In genomic region chr9:107638496-107638895, GRCh38 we compare ENCODE assay signal across 8 cellular contexts.
A peak's percentile ranks its signal among the peaks of the same experiment; 100 is the strongest.
DNase-seq lines count a peak whose midpoint lies in the region; ATAC-seq, FAIRE-seq and TF ChIP-seq lines count a peak whose summit lies in the region.

No MANE protein-coding gene starts in this region.

- no peaks in the 10 kb centered on the region for H3K79me2 ChIP-seq in MM.1S (ENCODE audit: low read length)

- WGBS in A549 (ENCODE audit: missing lambda C conversion rate) = 42% methylated on average over 5 of the region's 5 CpGs

- H3K4me3 ChIP-seq in A549 (peak overlapping the region; percentile 52), MM.1S (ENCODE audit: low read length) (peak overlapping the region; percentile 55), duodenal mucosa (ENCODE audit: low read depth in 1 of 2, low read length in 2 of 2) (peak overlapping the region; percentile 62 to 63)

- no peak for TF ChIP-seq EP300 in A549 (IDR thresholded peaks at IDR 0.05)

- H3K4me1 Mint-ChIP-seq in nephron = peaks cover 52% of the 10 kb centered on the region

- no peak for TF ChIP-seq RAD21 in A549 (conservative IDR thresholded peaks at IDR 0.05 in 1 of 2, IDR thresholded peaks at IDR 0.05 in 1 of 2)

- H3K27ac ChIP-seq in A549 = peak overlapping the region; percentile 28 to 89; a peak in 4 of 6 replicates
- peak overlapping the region; percentile 87 for H3K27ac ChIP-seq in MM.1S (ENCODE audit: low read length)
- H3K27ac ChIP-seq in duodenal mucosa (ENCODE audit: low read depth, low read length) = peak overlapping the region; percentile 49

- FAIRE-seq in A549 (lab: Jason Lieb, UNC) = no peak

- no peaks in the 10 kb centered on the region for H3K36me3 ChIP-seq in MM.1S (replicated peaks; ENCODE audit: insufficient read depth, low read length)
- H3K36me3 ChIP-seq in duodenal mucosa (ENCODE audit: control insufficient read depth in 1 of 2, insufficient read depth in 2 of 2, low read length in 2 of 2) = no peaks in the 10 kb centered on the region

- no peak for TF ChIP-seq POLR2A in A549 (IDR thresholded peaks at IDR 0.05; ENCODE audit: low read length)

- no peaks in the 10 kb centered on the region for H3K9me3 ChIP-seq in A549
- no peaks in the 10 kb centered on the region for H3K9me3 ChIP-seq in MM.1S (replicated peaks; ENCODE audit: insufficient read depth, low read length)
- no peaks in the 10 kb centered on the region for H3K9me3 ChIP-seq in duodenal mucosa (ENCODE audit: control insufficient read depth in 1 of 2, low read length in 2 of 2)

- CTCF ChIA-PET in A549 (lab: Yijun Ruan, JAX) = no interaction called here

- H4K20me1 ChIP-seq in MM.1S (ENCODE audit: insufficient read depth, low read length) = no peaks in the 10 kb centered on the region

- H2AFZ ChIP-seq in MM.1S (ENCODE audit: low read length) = peak overlapping the region; percentile 55

- no peaks in the 10 kb centered on the region for H3K36me3 Mint-ChIP-seq in nephron (ENCODE audit: low read depth)

- H3K4me1 ChIP-seq in A549 (peaks cover 11% of the 10 kb centered on the region; the same call in 2 of the 3 replicates), MM.1S (ENCODE audit: low read length) (peaks cover 7% of the 10 kb centered on the region; the same call in 1 of the 2 replicates), duodenal mucosa (ENCODE audit: control insufficient read depth in 1 of 2, insufficient read depth in 2 of 2, low read length in 2 of 2) (peaks cover 5 to 16% of the 10 kb centered on the region in 2 donors)

- H3K9ac ChIP-seq in MM.1S (ENCODE audit: low read length) = peak overlapping the region; percentile 74
- H3K9ac ChIP-seq in duodenal mucosa (ENCODE audit: low read depth in 1 of 2, low read length in 2 of 2) = peak overlapping the region; percentile 15 to 55

- H3K27me3 Mint-ChIP-seq in nephron (ENCODE audit: low read depth) = peaks cover 19% of the 10 kb centered on the region

- H3F3A ChIP-seq in MM.1S (ENCODE audit: insufficient read depth, low read length) = peaks cover 10% of the 10 kb centered on the region; the same call in 1 of the 2 replicates

- peak overlapping the region; percentile 78 to 89 (median 81) for H3K27ac Mint-ChIP-seq in nephron

- H3K4me3 Mint-ChIP-seq in nephron = peak overlapping the region; percentile 85 to 94 (median 89)

- no peaks in the 10 kb centered on the region for H3K9me2 ChIP-seq in MM.1S (replicated peaks; ENCODE audit: insufficient read depth, low read length)

- no peaks in the 10 kb centered on the region for H3K9me3 Mint-ChIP-seq in nephron

- POLR2A ChIA-PET in A549 (lab: Yijun Ruan, JAX) = no interaction called here

- no peaks in the 10 kb centered on the region for H3K27me3 ChIP-seq in MM.1S (replicated peaks; ENCODE audit: insufficient read depth, low read length)
- no peaks in the 10 kb centered on the region for H3K27me3 ChIP-seq in duodenal mucosa (ENCODE audit: control insufficient read depth in 1 of 2, insufficient read depth in 2 of 2, low read length in 2 of 2)

- H3K4me2 ChIP-seq in A549 (peak overlapping the region; percentile 78), MM.1S (ENCODE audit: low read depth, low read length) (peak overlapping the region; percentile 91)

- no peak for ATAC-seq in A549
- no peak for ATAC-seq in GM19035 (IDR thresholded peaks at IDR 0.05; ENCODE audit: unreplicated experiment)
- ATAC-seq in GM18868 (IDR thresholded peaks at IDR 0.05; ENCODE audit: unreplicated experiment) = no peak
- ATAC-seq in HG03095 (IDR thresholded peaks at IDR 0.05; ENCODE audit: unreplicated experiment) = no peak

- TF ChIP-seq CTCF in A549 (IDR thresholded peaks at IDR 0.05) (no peak), MM.1S (IDR thresholded peaks at IDR 0.05; ENCODE audit: low read length) (no peak), nephron (IDR thresholded peaks at IDR 0.05; ENCODE audit: unreplicated experiment in 3 of 3) (no peak)

- DNase-seq in A549 (ENCODE audit: low read depth in 1 of 2, low spot score in 1 of 2) (no peak), MM.1S (no peak), NK-92 (lab: John Stamatoyannopoulos, UW; ENCODE audit: unreplicated experiment) (no peak)

TF ChIP-seq in A549, 52 proteins besides CTCF, POLR2A, EP300 and RAD21:
- no peak for TF ChIP-seq ZC3H11A (IDR thresholded peaks at IDR 0.05)
- TF ChIP-seq KDM1A (IDR thresholded peaks at IDR 0.05; ENCODE audit: low read depth) = no peak
- no peak for TF ChIP-seq NPAS2 (CRISPR knock-in tag; IDR thresholded peaks at IDR 0.05; ENCODE audit: borderline replicate concordance)
- TF ChIP-seq REST (IDR thresholded peaks at IDR 0.05) = no peak
- no peak for TF ChIP-seq TP53 (CRISPR knock-in tag; IDR thresholded peaks at IDR 0.05)
- no peak for TF ChIP-seq ESRRA (IDR thresholded peaks at IDR 0.05; ENCODE audit: borderline replicate concordance, low read length)
- TF ChIP-seq MAZ (IDR thresholded peaks at IDR 0.05; ENCODE audit: borderline replicate concordance, low read depth, low read length) = no peak
- TF ChIP-seq ZFP36 (IDR thresholded peaks at IDR 0.05; ENCODE audit: borderline replicate concordance, partially characterized antibody) = no peak
- TF ChIP-seq ZNF302 (CRISPR knock-in tag; IDR thresholded peaks at IDR 0.05) = no peak
